8 cellular contexts compared by ENCODE assay signal in genomic region chr14:31449971-31450610, GRCh38. TPM values are rescaled to one million over a fixed set of nuclear protein-coding genes. Genes with fewer than 3 reads are reported as not detected.
DNase-seq lines count a peak whose midpoint lies in the region; ATAC-seq, FAIRE-seq and TF ChIP-seq lines count a peak whose summit lies in the region.

No MANE protein-coding gene starts in this region.

- peak; percentile 29 to 58; a peak in 3 of 4 replicates for TF ChIP-seq RAD21 in K562 (CRISPR knock-in tag; conservative IDR thresholded peaks at IDR 0.05 in 1 of 2, IDR thresholded peaks at IDR 0.05 in 1 of 2)

- peaks cover 39% of the 10 kb centered on the region; the same call in 2 of the 3 replicates for H3K36me3 ChIP-seq in K562 (ENCODE audit: control insufficient read depth, insufficient read depth, low read length)

- ATAC-seq in GM19351 (IDR thresholded peaks at IDR 0.05; ENCODE audit: unreplicated experiment) (peak; percentile 54), K562 (peak; percentile 79), GM21423 (IDR thresholded peaks at IDR 0.05; ENCODE audit: unreplicated experiment) (no peak)
- ATAC-seq in activated CD4-positive, CD25-positive, alpha-beta regulatory T cell treated with anti-CD3 and anti-CD28 coated beads, Interleukin-2, amount 50 U/mL, for 24 hours: no peak

- H3K9me1 ChIP-seq in K562 (ENCODE audit: control insufficient read depth, insufficient read depth, low read length): no peaks in the 10 kb centered on the region

- CTCF ChIA-PET in K562 (lab: Yijun Ruan, JAX; ENCODE audit: low intra/inter-chr PET ratio): no interaction called here

- H3K79me2 ChIP-seq in K562 (ENCODE audit: control insufficient read depth, insufficient read depth, low read length): peaks cover 10% of the 10 kb centered on the region; the same call in 2 of the 3 replicates

- intact Hi-C loops in K562 (cut with micrococcal nuclease): loop anchor here (5.0 kb wide), 1 partner anchor 93 kb away; no protein-coding TSS in a partner anchor

- H3K4me2 ChIP-seq in K562 (ENCODE audit: insufficient read depth, low read length): no peak overlapping the region

- no peaks in the 10 kb centered on the region for H3K9me3 ChIP-seq in K562 (replicated peaks; ENCODE audit: control insufficient read depth, insufficient read depth, low read depth, low read length)

- no peak overlapping the region for H3K27ac ChIP-seq in K562 (ENCODE audit: extremely low read depth, low read depth, low read length)

- TF ChIP-seq CTCF in K562 (IDR thresholded peaks at IDR 0.05 in 2 of 3, conservative IDR thresholded peaks at IDR 0.05 in 1 of 3; ENCODE audit: insufficient read depth in 2 of 3, low read depth in 1 of 3, low read length in 3 of 3): peak in 2 of 3 experiments; percentile 32 to 63; a peak in 3 of 6 replicates

- TF ChIP-seq POLR2A in K562 (conservative IDR thresholded peaks at IDR 0.05): no peak

- WGBS in K562 (ENCODE audit: insufficient coverage, low coverage, missing lambda C conversion rate): 9% methylated on average over 2 of the region's 2 CpGs

- POLR2A ChIA-PET in K562 (lab: Yijun Ruan, JAX): interaction anchor here (0.5 to 0.6 kb wide), 2 partner anchors 13 to 57 kb away, joined by 3 to 4 read pairs; no protein-coding TSS in a partner anchor

- H2AFZ ChIP-seq in K562 (ENCODE audit: low read depth, low read length): no peak overlapping the region

- H3K9ac ChIP-seq in K562 (ENCODE audit: insufficient read depth in 1 of 2, low read depth in 2 of 2, low read length in 2 of 2): no peak overlapping the region

- no peak overlapping the region for H3K4me3 ChIP-seq in K562

- FAIRE-seq in K562 (lab: Jason Lieb, UNC): peak; percentile 49

- H3K27me3 ChIP-seq in K562 (ENCODE audit: control insufficient read depth in 2 of 2, insufficient read depth in 2 of 2, low read length in 2 of 2): no peaks in the 10 kb centered on the region

- DNase-seq in COLO829 (ENCODE audit: low spot score): peak; percentile 24
- DNase-seq in NCI-H2029 (lab: John Stamatoyannopoulos, UW): peak; percentile 83
- DNase-seq in K562 (ENCODE audit: extremely low read depth in 1 of 4, low spot score in 3 of 4): peak; percentile 12 to 28 (median 15)
- peak; percentile 44 for DNase-seq in kidney tubule cell (ENCODE audit: low spot score)
- no peak for DNase-seq in retina

- TF ChIP-seq EP300 in K562 (IDR thresholded peaks at IDR 0.05; ENCODE audit: low read length): no peak

- no peaks in the 10 kb centered on the region for H4K20me1 ChIP-seq in K562 (replicated peaks; ENCODE audit: control insufficient read depth, insufficient read depth, low read length)

- H3K4me1 ChIP-seq in K562 (replicated peaks in 1 of 2; ENCODE audit: control insufficient read depth in 2 of 2, insufficient read depth in 2 of 2, low read length in 2 of 2): peaks cover 0 to 11% of the 10 kb centered on the region in 2 experiments; a peak in 2 of 5 replicates

- no TSS peak for BruUV-seq in K562 (replicated peaks; lab: Mats Ljungman, UMichigan)

- in situ Hi-C loops in K562 (cut with MboI): no loop called here

TF ChIP-seq in K562, 482 proteins besides CTCF, POLR2A, EP300 and RAD21:
- TF ChIP-seq IRF2 (CRISPR knock-in tag; IDR thresholded peaks at IDR 0.05) (no peak), ARID3A (IDR thresholded peaks at IDR 0.05; ENCODE audit: borderline replicate concordance, low read depth, low read length) (peak; percentile 79; the same call in 1 of the 2 replicates), EGR1 (conservative IDR thresholded peaks at IDR 0.05) (no peak), PURB (CRISPR knock-in tag; IDR thresholded peaks at IDR 0.05; ENCODE audit: low read depth) (no peak)
- TF ChIP-seq, protein P1, sequence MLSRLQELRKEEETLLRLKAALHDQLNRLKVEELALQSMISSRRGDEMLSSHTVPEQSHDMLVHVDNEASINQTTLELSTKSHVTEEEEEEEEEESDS (CRISPR knock-in tag; IDR thresholded peaks at IDR 0.05): no peak

RNA-seq across cellular contexts. Expression of gene DTD2, which starts 7.2 kb away (rescaled TPM):
- total RNA-seq in K562 (2011; cell fraction: chromatin; rRNA removed; ENCODE audit: low replicate concordance): 4.3 and 9.8 TPM in 2 replicates
- 8.8 and 10.3 TPM in 2 replicates for total RNA-seq in K562 (2011; cell fraction: nucleolus; rRNA removed)
- 9.5 and 18.9 TPM in 2 replicates for total RNA-seq in K562 (2011; cell fraction: nucleoplasm; rRNA removed)
- total RNA-seq in K562 (2014; rRNA removed): 24.1 and 30.5 TPM in 2 replicates
- 16.7 and 17.9 TPM in 2 replicates for total RNA-seq in K562 (2014; rRNA removed; fragmentation: Illumina TruSeq; extraction: Trizol)
- 17.0 and 18.2 TPM in 2 replicates for total RNA-seq in K562 (2015; rRNA removed; fragmentation: Illumina TruSeq; extraction: Trizol)
- total RNA-seq in K562 (2021): 15.2 and 16.6 TPM in 2 replicates
- 9.8 and 13.4 TPM in 2 replicates for polyA plus RNA-seq in K562 (2011; rRNA removed)
- 15.2 and 20.1 TPM in 2 replicates for polyA plus RNA-seq in K562 (2011; cell fraction: cytosol; rRNA removed)
- polyA plus RNA-seq in K562 (2011; cell fraction: nucleus; rRNA removed): 3.4 and 5.6 TPM in 2 replicates
- 8.2 and 12.3 TPM in 2 replicates for polyA plus RNA-seq in K562 (2012)
- 13.4 and 15.4 TPM in 2 replicates for polyA plus RNA-seq in K562 (2014; fragmentation: Illumina TruSeq; extraction: Trizol)
- polyA plus RNA-seq in K562 (2014; fragmentation: Nextera tagmentation; extraction: Ambion mirVana): 1 to 10 TPM; 3.8 to 4.8 TPM
- polyA plus RNA-seq in K562 (2014; rRNA removed): 16.0 and 19.4 TPM in 2 replicates
- polyA minus RNA-seq in K562 (2011; rRNA and poly(A)+ RNA removed): 18.4 and 23.4 TPM in 2 replicates
- polyA minus RNA-seq in K562 (2011; cell fraction: cytosol; rRNA and poly(A)+ RNA removed): 8.7 and 14.1 TPM in 2 replicates
- 9.3 and 12.3 TPM in 2 replicates for polyA minus RNA-seq in K562 (2011; cell fraction: nucleus; rRNA and poly(A)+ RNA removed)

RNA-seq across cellular contexts. Expression of gene HEATR5A, which starts 29.7 kb away (rescaled TPM):
- total RNA-seq in K562 (2011; cell fraction: chromatin; rRNA removed; ENCODE audit: low replicate concordance): 26.1 and 62.8 TPM in 2 replicates
- total RNA-seq in K562 (2011; cell fraction: nucleolus; rRNA removed): 15.3 and 18.7 TPM in 2 replicates
- 28.0 and 32.4 TPM in 2 replicates for total RNA-seq in K562 (2011; cell fraction: nucleoplasm; rRNA removed)
- total RNA-seq in K562 (2014; rRNA removed): 8.1 and 8.4 TPM in 2 replicates
- 27.7 and 30.4 TPM in 2 replicates for total RNA-seq in K562 (2014; rRNA removed; fragmentation: Illumina TruSeq; extraction: Trizol)
- total RNA-seq in K562 (2015; rRNA removed; fragmentation: Illumina TruSeq; extraction: Trizol): 17.5 and 19.3 TPM in 2 replicates
- 18.7 and 23.0 TPM in 2 replicates for total RNA-seq in K562 (2021)
- 18.4 and 23.6 TPM in 2 replicates for polyA plus RNA-seq in K562 (2011; rRNA removed)
- 6.1 and 10.2 TPM in 2 replicates for polyA plus RNA-seq in K562 (2011; cell fraction: cytosol; rRNA removed)
- polyA plus RNA-seq in K562 (2011; cell fraction: nucleus; rRNA removed): 7.7 and 8.5 TPM in 2 replicates
- polyA plus RNA-seq in K562 (2012): 8.8 and 19.2 TPM in 2 replicates
- polyA plus RNA-seq in K562 (2014; fragmentation: Illumina TruSeq; extraction: Trizol): 12.3 and 14.9 TPM in 2 replicates
- polyA plus RNA-seq in K562 (2014; fragmentation: Nextera tagmentation; extraction: Ambion mirVana): 10 to 100 TPM; 46.4 to 50.9 TPM
- polyA plus RNA-seq in K562 (2014; rRNA removed): 8.0 and 10.8 TPM in 2 replicates
- polyA minus RNA-seq in K562 (2011; rRNA and poly(A)+ RNA removed): 37.7 and 39.8 TPM in 2 replicates
- 9.1 and 10.8 TPM in 2 replicates for polyA minus RNA-seq in K562 (2011; cell fraction: cytosol; rRNA and poly(A)+ RNA removed)
- 13.2 and 27.7 TPM in 2 replicates for polyA minus RNA-seq in K562 (2011; cell fraction: nucleus; rRNA and poly(A)+ RNA removed)

RNA-seq across cellular contexts. Expression of gene GPR33, which starts 37.7 kb away (rescaled TPM):
- total RNA-seq in K562 (2011; cell fraction: chromatin; rRNA removed; ENCODE audit: low replicate concordance): not detected in 2 replicates
- not detected in 2 replicates for total RNA-seq in K562 (2011; cell fraction: nucleolus; rRNA removed)
- total RNA-seq in K562 (2011; cell fraction: nucleoplasm; rRNA removed): not detected in 2 replicates
- total RNA-seq in K562 (2014; rRNA removed) (not detected in 2 replicates), K562 (2014; rRNA removed; fragmentation: Illumina TruSeq; extraction: Trizol) (not detected in 2 replicates), K562 (2015; rRNA removed; fragmentation: Illumina TruSeq; extraction: Trizol) (not detected in 2 replicates), K562 (2021) (not detected in 2 replicates)
- polyA plus RNA-seq in K562 (2011; rRNA removed) (not detected in 2 replicates), K562 (2014; fragmentation: Illumina TruSeq; extraction: Trizol) (not detected in 2 replicates), K562 (2014; fragmentation: Nextera tagmentation; extraction: Ambion mirVana) (not detected), K562 (2014; rRNA removed) (not detected in 2 replicates)
- not detected in 2 replicates for polyA plus RNA-seq in K562 (2011; cell fraction: cytosol; rRNA removed)
- not detected in 2 replicates for polyA plus RNA-seq in K562 (2011; cell fraction: nucleus; rRNA removed)
- polyA plus RNA-seq in K562 (2012): not detected in 2 replicates
- polyA minus RNA-seq in K562 (2011; rRNA and poly(A)+ RNA removed): not detected in 2 replicates
- polyA minus RNA-seq in K562 (2011; cell fraction: cytosol; rRNA and poly(A)+ RNA removed): not detected in 2 replicates
- polyA minus RNA-seq in K562 (2011; cell fraction: nucleus; rRNA and poly(A)+ RNA removed): not detected in 2 replicates

Comparison
In these comparisons a context has a peak if more than half of its experiments do, and no peak if none do; other contexts are left out.
1. ATAC-seq: peak in GM19351 (single experiment) and K562 (single experiment); none in activated CD4-positive, CD25-positive, alpha-beta regulatory T cell treated with anti-CD3 and anti-CD28 coated beads, Interleukin-2, amount 50 U/mL, for 24 hours (0 of 2) and GM21423 (single experiment).